In the genomic region with DNA sequence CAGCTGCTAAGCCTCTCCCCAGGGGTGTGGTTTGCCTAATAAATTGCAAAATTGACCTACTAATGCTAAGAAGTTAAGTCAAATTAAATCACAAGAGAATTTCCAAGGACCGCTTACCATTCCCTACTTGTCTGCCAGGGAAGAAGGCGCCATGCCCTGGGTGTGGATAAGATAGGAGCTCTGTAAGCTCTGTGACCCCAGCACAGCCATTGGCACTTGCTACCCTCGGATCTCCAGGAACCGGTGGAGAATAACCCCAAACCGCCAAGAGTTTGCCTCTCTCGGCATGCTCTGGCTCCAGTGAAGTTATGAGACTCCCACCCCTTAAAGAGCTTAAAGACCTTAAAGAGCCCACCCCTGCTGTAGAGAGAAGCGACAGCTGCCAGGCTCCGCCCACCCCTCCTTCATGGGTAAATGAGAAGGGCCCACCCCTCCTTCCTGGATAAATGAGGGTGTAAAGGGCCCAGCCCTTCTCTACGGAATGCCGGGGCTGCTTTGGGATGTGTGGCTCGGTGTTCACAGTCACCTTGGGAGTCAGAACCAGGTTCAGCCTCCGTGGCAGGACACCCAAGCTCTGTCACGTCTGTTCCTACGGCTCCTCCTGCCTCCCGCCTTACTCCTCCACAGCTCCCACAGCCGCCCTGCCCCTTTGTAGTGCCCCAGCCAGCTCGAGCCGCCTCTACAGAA, we compare ENCODE assay signal across 12 cellular contexts. TPM values are rescaled to one million over a fixed set of nuclear protein-coding genes. Genes with fewer than 3 reads are reported as not detected.
DNase-seq lines count a peak whose midpoint lies in the region; ATAC-seq and FAIRE-seq lines count a peak whose summit lies in the region.
"Had no signal": no experiment of that assay in that cellular context is flagged by ENCODE, and none has a peak within 500 bp of the region (broad histone marks: within the 10 kb centered on the region; RNA-seq: fewer than 3 reads in every experiment).

No MANE protein-coding gene starts in this region.

- no peak overlapping the region for H3K18ac ChIP-seq in trophoblast cell (ENCODE audit: low read length)

- H3K4ac ChIP-seq in trophoblast cell (ENCODE audit: low read depth, low read length) = no peak overlapping the region

- H3K27ac ChIP-seq in HUES6 (ENCODE audit: low read depth, low read length) (no peak overlapping the region), SJCRH30 (peak overlapping the region; percentile 14; the same call in 1 of the 2 replicates), iPS-18a (ENCODE audit: low read length) (no peak overlapping the region), trophoblast cell (ENCODE audit: low read depth, low read length) (no peak overlapping the region)

- H3K9me3 ChIP-seq in HUES6 (ENCODE audit: control insufficient read depth, insufficient read depth, low read depth, low read length) (no peaks in the 10 kb centered on the region), SJCRH30 (replicated peaks) (no peaks in the 10 kb centered on the region), iPS-18a (ENCODE audit: control insufficient read depth, low read depth, low read length) (no peaks in the 10 kb centered on the region), trophoblast cell (ENCODE audit: insufficient read depth, low read depth, low read length) (no peaks in the 10 kb centered on the region)

- no peak overlapping the region for H4K91ac ChIP-seq in trophoblast cell (ENCODE audit: low read depth, low read length)

- H3K4me1 ChIP-seq in HUES6 (ENCODE audit: control insufficient read depth, insufficient read depth, low read length) (peaks cover 31% of the 10 kb centered on the region), SJCRH30 (peaks cover 14% of the 10 kb centered on the region), iPS-18a (ENCODE audit: control insufficient read depth, low read depth, low read length) (peaks cover 17% of the 10 kb centered on the region), trophoblast cell (ENCODE audit: control insufficient read depth in 1 of 2, insufficient read depth in 2 of 2, low read length in 2 of 2) (peaks cover 0 to 6% of the 10 kb centered on the region in 2 experiments)

- no peak overlapping the region for H2BK5ac ChIP-seq in trophoblast cell (ENCODE audit: low read depth, low read length, poor library complexity)

- H3K23ac ChIP-seq in trophoblast cell (ENCODE audit: low read length) = no peak overlapping the region

- H3K27me3 ChIP-seq in HUES6 (ENCODE audit: control insufficient read depth, insufficient read depth, low read length) = peaks cover 29% of the 10 kb centered on the region
- H3K27me3 ChIP-seq in SJCRH30 = no peaks in the 10 kb centered on the region
- H3K27me3 ChIP-seq in iPS-18a (ENCODE audit: control insufficient read depth, insufficient read depth, low read length) = peaks cover 23% of the 10 kb centered on the region
- H3K27me3 ChIP-seq in trophoblast cell (ENCODE audit: insufficient read depth, low read length) = no peaks in the 10 kb centered on the region

- H2BK12ac ChIP-seq in trophoblast cell (ENCODE audit: low read length) = no peak overlapping the region

- no peak overlapping the region for H2AK5ac ChIP-seq in trophoblast cell (ENCODE audit: low read length)

- H2AFZ ChIP-seq in trophoblast cell (ENCODE audit: insufficient read depth, low read length, poor library complexity) = peak overlapping the region; percentile 60

- ATAC-seq in HG03460 (IDR thresholded peaks at IDR 0.05; ENCODE audit: unreplicated experiment) (no peak), GM18511 (IDR thresholded peaks at IDR 0.05; ENCODE audit: unreplicated experiment) (no peak)

- DNase-seq in SJCRH30 (peak; percentile 81 to 86), trophoblast cell (no peak), GM19239 (ENCODE audit: insufficient read length, low spot score) (no peak)
- DNase-seq: CD4-positive, alpha-beta memory T cell; effector CD8-positive, alpha-beta T cell; NCI-H1930 had no signal

- no peak overlapping the region for H2BK120ac ChIP-seq in trophoblast cell (ENCODE audit: insufficient read depth, low read length, poor library complexity)

- peaks cover 2% of the 10 kb centered on the region for H3K79me2 ChIP-seq in trophoblast cell (ENCODE audit: control insufficient read depth, insufficient read depth, low read length, poor library complexity)

- H3K9ac ChIP-seq in HUES6 (ENCODE audit: low read length) = peak overlapping the region; percentile 11
- H3K9ac ChIP-seq in iPS-18a (ENCODE audit: low read length) = no peak overlapping the region
- H3K9ac ChIP-seq in trophoblast cell (ENCODE audit: low read length) = no peak overlapping the region

- peak overlapping the region; percentile 9 for H4K8ac ChIP-seq in trophoblast cell (ENCODE audit: low read depth, low read length)

- peak overlapping the region; percentile 43 for H3K4me2 ChIP-seq in trophoblast cell (ENCODE audit: low read length)

- FAIRE-seq in GM19239 (lab: Jason Lieb, UNC) = no peak
- FAIRE-seq: HTR-8/SVneo, TTC549 had no signal

- no CpG with 5 or more reads among the region's 18 CpGs for WGBS in trophoblast cell (ENCODE audit: extremely low coverage, insufficient coverage, insufficient read length)

- H3K79me1 ChIP-seq in trophoblast cell (ENCODE audit: low read length) = peaks cover 2% of the 10 kb centered on the region

- H4K12ac ChIP-seq in trophoblast cell (ENCODE audit: low read depth, low read length) = no peak overlapping the region

- H3K36me3 ChIP-seq in HUES6 (ENCODE audit: control insufficient read depth, insufficient read depth, low read length) (no peaks in the 10 kb centered on the region), SJCRH30 (no peaks in the 10 kb centered on the region), iPS-18a (ENCODE audit: control insufficient read depth, low read depth, low read length) (no peaks in the 10 kb centered on the region), trophoblast cell (ENCODE audit: control insufficient read depth in 1 of 2, insufficient read depth in 2 of 2, low read length in 2 of 2) (no peaks in the 10 kb centered on the region)

- peak overlapping the region; percentile 12 for H3K14ac ChIP-seq in trophoblast cell (ENCODE audit: low read length)

- H3K4me3 ChIP-seq in HUES6 (ENCODE audit: low read depth, low read length) (peak overlapping the region; percentile 54), SJCRH30 (peak overlapping the region; percentile 52), iPS-18a (ENCODE audit: low read length) (peak overlapping the region; percentile 52), trophoblast cell (ENCODE audit: low read depth, low read length) (peak overlapping the region; percentile 4)

RNA-seq across cellular contexts. Expression of gene NEURL1B, which starts 59.1 kb away (rescaled TPM):
- 17.8 and 18.8 TPM in 2 replicates for total RNA-seq in SJCRH30 (2014; rRNA removed; shearing (Covaris generic))
- polyA plus RNA-seq in trophoblast cell (2013) = 0.37 and 0.45 TPM in 2 replicates

Comparison
In these comparisons a context has a peak if more than half of its experiments do, and no peak if none do; other contexts are left out.
1. H3K4me3 ChIP-seq: peak in every context shown above with its lines; median percentile 54 in HUES6; 52 in SJCRH30; 52 in iPS-18a; 4 in trophoblast cell.
2. DNase-seq: peak in SJCRH30 (2 of 2); none in trophoblast cell (0 of 2) and GM19239 (single experiment).